ENCODE assay signal across 25 cellular contexts in the genomic region with DNA sequence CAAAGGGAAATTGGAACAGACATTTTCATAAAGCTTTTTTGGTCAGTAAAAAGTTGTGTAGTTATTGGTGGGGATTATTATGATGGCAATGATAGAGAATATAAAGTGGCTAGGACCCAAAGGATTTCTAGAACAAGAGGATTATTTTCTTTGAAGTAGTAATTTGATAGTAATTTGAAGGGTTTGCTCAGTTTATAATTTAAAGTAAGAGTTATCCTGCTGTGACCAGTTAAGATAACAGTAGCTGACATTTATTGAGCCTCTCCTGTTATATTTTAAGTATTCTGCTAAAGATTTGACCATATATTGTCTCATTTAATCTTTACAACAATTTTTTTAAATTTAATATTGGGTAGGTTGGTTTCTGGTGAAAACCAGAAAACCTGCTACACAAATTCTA. TPM values are rescaled to one million over a fixed set of nuclear protein-coding genes. Genes with fewer than 3 reads are reported as not detected.
DNase-seq lines count a peak whose midpoint lies in the region; ATAC-seq and TF ChIP-seq lines count a peak whose summit lies in the region.
"Had no signal": no experiment of that assay in that cellular context is flagged by ENCODE, and none has a peak within 500 bp of the region (broad histone marks: within the 10 kb centered on the region; RNA-seq: fewer than 3 reads in every experiment).

No MANE protein-coding gene starts in this region.

- no peak overlapping the region for H2AFZ ChIP-seq in Karpas-422 (ENCODE audit: low read length)
- H2AFZ ChIP-seq: neural progenitor cell had no signal

- peak overlapping the region; percentile 26 to 92 (median 77) for H3K27ac Mint-ChIP-seq in CD4-positive, alpha-beta memory T cell
- H3K27ac Mint-ChIP-seq in T-helper 17 cell (peak overlapping the region; percentile 93), natural killer cell (peak overlapping the region; percentile 79 to 92)
- H3K27ac Mint-ChIP-seq: neural progenitor cell; T-helper 2 cell treated with Interferon-gamma antibody and Interleukin-4, amounts not matched to agents 5 μg/mL and 100 μg/mL, for 36 hours had no signal

- H3K4me1 Mint-ChIP-seq in CD4-positive, alpha-beta memory T cell = peaks cover 54 to 93% (median 72%) of the 10 kb centered on the region in 4 donors
- H3K4me1 Mint-ChIP-seq in T-helper 17 cell (peaks cover 52% of the 10 kb centered on the region), natural killer cell (peaks cover 74 to 76% of the 10 kb centered on the region in 2 donors)

- no peak overlapping the region for H3K4me3 ChIP-seq in CD4-positive, alpha-beta memory T cell (ENCODE audit: low read length in 2 of 2)
- H3K4me3 ChIP-seq in Karpas-422 (ENCODE audit: low read length) = no peak overlapping the region
- H3K4me3 ChIP-seq: lung, neural progenitor cell had no signal

- peak overlapping the region in 6 of 8 donors; percentile 11 to 63 (median 36) for H3K4me3 Mint-ChIP-seq in CD4-positive, alpha-beta memory T cell
- H3K4me3 Mint-ChIP-seq in T-helper 17 cell (no peak overlapping the region), natural killer cell (peak overlapping the region; percentile 43)
- H3K4me3 Mint-ChIP-seq: activated CD4-positive, alpha-beta T cell treated with anti-CD3 and anti-CD28 coated beads for 36 hours; neural progenitor cell had no signal

- H3K27ac ChIP-seq in CD4-positive, alpha-beta memory T cell (ENCODE audit: low read depth, low read length) = no peak overlapping the region
- peak overlapping the region; percentile 22 for H3K27ac ChIP-seq in Karpas-422 (ENCODE audit: low read length)
- H3K27ac ChIP-seq: neural progenitor cell had no signal

- ATAC-seq in T-helper 17 cell (no peak), natural killer cell (no peak), GM21737 (IDR thresholded peaks at IDR 0.05; ENCODE audit: unreplicated experiment) (no peak)
- ATAC-seq: right cardiac atrium had no signal

- H3K9me3 Mint-ChIP-seq in CD4-positive, alpha-beta memory T cell = no peaks in the 10 kb centered on the region
- no peaks in the 10 kb centered on the region for H3K9me3 Mint-ChIP-seq in natural killer cell
- H3K9me3 Mint-ChIP-seq: T-helper 2 cell treated with Interferon-gamma antibody and Interleukin-4, amounts not matched to agents 5 μg/mL and 100 μg/mL, for 36 hours; type B pancreatic cell had no signal

- H4K20me1 ChIP-seq in Karpas-422 (ENCODE audit: insufficient read depth, low read depth, low read length) = peaks cover 30% of the 10 kb centered on the region

- peaks cover 22 to 41% of the 10 kb centered on the region in 2 donors for H3K36me3 Mint-ChIP-seq in CD4-positive, alpha-beta memory T cell
- H3K36me3 Mint-ChIP-seq in T-helper 17 cell (ENCODE audit: low read depth) (peaks cover 3% of the 10 kb centered on the region), natural killer cell (no peaks in the 10 kb centered on the region)

- intact Hi-C loops in CD4-positive, alpha-beta memory T cell (cut with micrococcal nuclease) = loop anchor here (2.0 kb wide), 1 partner anchor 14 kb away; no protein-coding TSS in a partner anchor
- intact Hi-C loops in natural killer cell (cut with micrococcal nuclease) = no loop called here

- POLR2A ChIA-PET in CD4-positive, alpha-beta memory T cell (lab: Charles Lee; ENCODE audit: partially characterized antibody) = interaction anchor here (1.6 to 3.9 kb wide), 2 partner anchors 16 to 81 kb away, joined by 4 to 29 read pairs; a partner anchor contains a TSS

- TF ChIP-seq CTCF in natural killer cell (IDR thresholded peaks at IDR 0.05) = no peak

- no peaks in the 10 kb centered on the region for H3K27me3 ChIP-seq in CD4-positive, alpha-beta memory T cell (ENCODE audit: insufficient read depth, low read length)
- no peaks in the 10 kb centered on the region for H3K27me3 ChIP-seq in Karpas-422 (ENCODE audit: low read length)
- H3K27me3 ChIP-seq: neural progenitor cell had no signal

- H3K79me2 ChIP-seq in Karpas-422 (ENCODE audit: low read length) = peaks cover 98% of the 10 kb centered on the region

- H3K27me3 Mint-ChIP-seq in CD4-positive, alpha-beta memory T cell = no peaks in the 10 kb centered on the region
- no peaks in the 10 kb centered on the region for H3K27me3 Mint-ChIP-seq in T-helper 17 cell
- no peaks in the 10 kb centered on the region for H3K27me3 Mint-ChIP-seq in natural killer cell (ENCODE audit: low read depth in 2 of 2)
- H3K27me3 Mint-ChIP-seq: activated CD4-positive, alpha-beta T cell treated with anti-CD3 and anti-CD28 coated beads for 36 hours; type B pancreatic cell had no signal

- CTCF ChIA-PET in CD4-positive, alpha-beta memory T cell (lab: Charles Lee; ENCODE audit: partially characterized antibody) = no interaction called here

- peak overlapping the region; percentile 3 for H3K4me2 ChIP-seq in Karpas-422 (ENCODE audit: low read depth, low read length, poor library complexity, severe bottlenecking)
- H3K4me2 ChIP-seq: neural progenitor cell had no signal

- no peaks in the 10 kb centered on the region for H3K9me2 ChIP-seq in Karpas-422 (replicated peaks; ENCODE audit: insufficient read depth, low read length)

- no peak overlapping the region for H3K9ac ChIP-seq in Karpas-422 (ENCODE audit: low read length)
- H3K9ac ChIP-seq: neural progenitor cell had no signal

- peaks cover 9% of the 10 kb centered on the region for H3K36me3 ChIP-seq in CD4-positive, alpha-beta memory T cell (ENCODE audit: insufficient read depth, low read length)
- H3K36me3 ChIP-seq in Karpas-422 (ENCODE audit: insufficient read depth, low read length) = peaks cover 32% of the 10 kb centered on the region

- no peaks in the 10 kb centered on the region for H3K9me3 ChIP-seq in CD4-positive, alpha-beta memory T cell (ENCODE audit: control insufficient read depth in 1 of 2, low read length in 2 of 2)
- H3K9me3 ChIP-seq in Karpas-422 (ENCODE audit: low read length) (no peaks in the 10 kb centered on the region; the same call in 1 of the 2 replicates), T-helper 17 cell (ENCODE audit: control insufficient read depth, low read length, poor library complexity, severe bottlenecking) (no peaks in the 10 kb centered on the region)

- no peak for DNase-seq in CD4-positive, alpha-beta memory T cell
- DNase-seq in Karpas-422 (no peak), T-helper 17 cell (no peak), natural killer cell (no peak), NCI-H187 treated with DMSO at 0.1 percent for 48 hours (lab: John Stamatoyannopoulos, UW) (no peak)
- DNase-seq in stimulated activated naive CD4-positive, alpha-beta T cell treated with Interleukin-2 at 50 U/mL for 16 hours (lab: John Stamatoyannopoulos, UW) = no peak
- DNase-seq: activated CD4-positive, alpha-beta T cell treated with anti-CD3 and anti-CD28 coated beads for 36 hours; activated CD8-positive, alpha-beta memory T cell treated with anti-CD3 and anti-CD28 coated beads for 24 hours; amygdala; C1 segment of cervical spinal cord; cortex of kidney; H7; NCI-H1105; NCI-H2029; NCI-H69; posterior cingulate gyrus; right cardiac atrium; RPMI8226; stimulated activated CD4-positive, alpha-beta T cell treated with anti-CD3 and anti-CD28 coated beads, Interleukin-2, amount 100 ng/mL, for 48 hours; substantia nigra had no signal

- H3K4me1 ChIP-seq in CD4-positive, alpha-beta memory T cell (ENCODE audit: insufficient read depth, low read length) = peaks cover 87% of the 10 kb centered on the region
- peaks cover 38% of the 10 kb centered on the region for H3K4me1 ChIP-seq in Karpas-422 (ENCODE audit: low read length)
- H3K4me1 ChIP-seq: neural progenitor cell had no signal

RNA-seq across cellular contexts. Expression of a gene that starts 14.7 kb away (rescaled TPM):
- total RNA-seq in CD4-positive, alpha-beta memory T cell = 100 to 1,000 TPM; 149 to 157 TPM
- polyA plus RNA-seq in CD4-positive, alpha-beta memory T cell = 100 to 1,000 TPM; 241 to 296 TPM
- total RNA-seq in Karpas-422 (2014; rRNA removed; shearing (Covaris generic); ENCODE audit: low replicate concordance) = 155 and 225 TPM in 2 replicates
- total RNA-seq in T-helper 17 cell (100 to 1,000 TPM; 203 to 224 TPM), natural killer cell (100 to 1,000 TPM; 231 to 244 (median 233) TPM)

RNA-seq across cellular contexts. Expression of a gene that starts 15.4 kb away (rescaled TPM):
- 10 to 100 TPM; 24.3 to 27.2 TPM for total RNA-seq in CD4-positive, alpha-beta memory T cell
- 10 to 100 TPM; 10.9 to 13.8 TPM for polyA plus RNA-seq in CD4-positive, alpha-beta memory T cell
- 14.4 and 16.5 TPM in 2 replicates for total RNA-seq in Karpas-422 (2014; rRNA removed; shearing (Covaris generic); ENCODE audit: low replicate concordance)
- total RNA-seq in T-helper 17 cell (10 to 100 TPM; 18.0 to 21.2 TPM), natural killer cell (10 to 100 TPM; 23.5 to 32.3 (median 30.1) TPM)

RNA-seq across cellular contexts. Expression of a gene that starts 40.1 kb away (rescaled TPM):
- 10 to 100 TPM; 90.6 to 96.1 TPM for total RNA-seq in CD4-positive, alpha-beta memory T cell
- 10 to 100 TPM; 21.8 to 43.6 TPM for polyA plus RNA-seq in CD4-positive, alpha-beta memory T cell
- 7.7 and 13.8 TPM in 2 replicates for total RNA-seq in Karpas-422 (2014; rRNA removed; shearing (Covaris generic); ENCODE audit: low replicate concordance)
- 10 to 100 TPM; 72.5 to 72.7 TPM for total RNA-seq in T-helper 17 cell
- total RNA-seq in natural killer cell = 100 to 1,000 TPM in 2 of 3 donors, 10 to 100 TPM in 1; 87.9 to 124 (median 119) TPM
